8 cellular contexts compared by ENCODE assay signal in genomic region chr2:96866986-96867755, GRCh38. TPM values are rescaled to one million over a fixed set of nuclear protein-coding genes. Genes with fewer than 3 reads are reported as not detected.
A peak's percentile ranks its signal among the peaks of the same experiment; 100 is the strongest.
DNase-seq lines count a peak whose midpoint lies in the region; ATAC-seq lines count a peak whose summit lies in the region.

No MANE protein-coding gene starts in this region.

- peaks cover 37% of the 10 kb centered on the region for H3K36me3 ChIP-seq in iPS DF 6.9 (ENCODE audit: control insufficient read depth, insufficient read depth, low read length)

- H3K4me1 Mint-ChIP-seq in activated CD8-positive, alpha-beta T cell treated with anti-CD3 and anti-CD28 coated beads, Interleukin-2, amount 10 ng/mL, durations not matched to agents 7 days and 5 days (ENCODE audit: low read depth): peaks cover 39% of the 10 kb centered on the region
- H3K4me1 Mint-ChIP-seq in stimulated activated naive CD8-positive, alpha-beta T cell treated with anti-CD3 and anti-CD28 coated beads, Interleukin-15, amount 100 ng/mL, for 72 hours: peaks cover 36% of the 10 kb centered on the region

- POLR2A ChIA-PET in activated CD8-positive, alpha-beta T cell treated with anti-CD3 and anti-CD28 coated beads, Interleukin-2, amount 10 ng/mL, durations not matched to agents 7 days and 5 days (lab: Charles Lee): no interaction called here

- CTCF ChIA-PET in activated CD8-positive, alpha-beta T cell treated with anti-CD3 and anti-CD28 coated beads, Interleukin-2, amount 10 ng/mL, durations not matched to agents 7 days and 5 days (lab: Charles Lee): interaction anchor here (1.1 to 4.0 kb wide), 3 partner anchors 9 to 94 kb away, joined by 3 to 39 read pairs (median 9); partner anchors contain the start of gene ANKRD39

- peak overlapping the region; percentile 86 for H3K27ac Mint-ChIP-seq in activated CD8-positive, alpha-beta T cell treated with anti-CD3 and anti-CD28 coated beads, Interleukin-2, amount 10 ng/mL, durations not matched to agents 7 days and 5 days
- peak overlapping the region; percentile 38 to 92 for H3K27ac Mint-ChIP-seq in stimulated activated naive CD8-positive, alpha-beta T cell treated with anti-CD3 and anti-CD28 coated beads, Interleukin-15, amount 100 ng/mL, for 72 hours

- H3K27ac ChIP-seq in iPS DF 6.9 (ENCODE audit: low read length): no peak overlapping the region

- H3K27me3 Mint-ChIP-seq in activated CD8-positive, alpha-beta T cell treated with anti-CD3 and anti-CD28 coated beads, Interleukin-2, amount 10 ng/mL, durations not matched to agents 7 days and 5 days (ENCODE audit: low read depth): peaks cover 4% of the 10 kb centered on the region
- peaks cover 10% of the 10 kb centered on the region for H3K27me3 Mint-ChIP-seq in stimulated activated naive CD8-positive, alpha-beta T cell treated with anti-CD3 and anti-CD28 coated beads, Interleukin-15, amount 100 ng/mL, for 72 hours

- no peak for ATAC-seq in activated CD8-positive, alpha-beta T cell treated with anti-CD3 and anti-CD28 coated beads, Interleukin-2, amount 10 ng/mL, durations not matched to agents 7 days and 5 days
- ATAC-seq in stimulated activated naive CD8-positive, alpha-beta T cell treated with anti-CD3 and anti-CD28 coated beads, Interleukin-15, amount 100 ng/mL, for 72 hours: no peak
- ATAC-seq in HG03039 (IDR thresholded peaks at IDR 0.05; ENCODE audit: unreplicated experiment): no peak

- H3K4me1 ChIP-seq in iPS DF 6.9 (ENCODE audit: control insufficient read depth, insufficient read depth, low read length): peaks cover 7% of the 10 kb centered on the region; the same call in 1 of the 2 replicates

- no peaks in the 10 kb centered on the region for H3K27me3 ChIP-seq in iPS DF 6.9 (ENCODE audit: control insufficient read depth, insufficient read depth, low read length)

- no CpG with 5 or more reads among the region's 22 CpGs for WGBS in iPS DF 6.9 (ENCODE audit: insufficient coverage, insufficient read length)

- 0 out of 2 replicates have a peak overlapping the region, but pooled peaks have one; percentile 2 for H3K4me3 ChIP-seq in iPS DF 6.9 (ENCODE audit: low read length)

- peak overlapping the region; percentile 78 for H3K4me3 Mint-ChIP-seq in activated CD8-positive, alpha-beta T cell treated with anti-CD3 and anti-CD28 coated beads, Interleukin-2, amount 10 ng/mL, durations not matched to agents 7 days and 5 days
- peak overlapping the region; percentile 92 to 93 for H3K4me3 Mint-ChIP-seq in stimulated activated naive CD8-positive, alpha-beta T cell treated with anti-CD3 and anti-CD28 coated beads, Interleukin-15, amount 100 ng/mL, for 72 hours

- no peaks in the 10 kb centered on the region for H3K9me3 Mint-ChIP-seq in activated CD8-positive, alpha-beta T cell treated with anti-CD3 and anti-CD28 coated beads, Interleukin-2, amount 10 ng/mL, durations not matched to agents 7 days and 5 days (ENCODE audit: insufficient read depth)
- H3K9me3 Mint-ChIP-seq in stimulated activated naive CD8-positive, alpha-beta T cell treated with anti-CD3 and anti-CD28 coated beads, Interleukin-15, amount 100 ng/mL, for 72 hours: no peaks in the 10 kb centered on the region

- peak; percentile 10 for DNase-seq in DMS79 treated with DMSO at 0.1 percent for 48 hours (lab: John Stamatoyannopoulos, UW)
- DNase-seq in DMS79 (lab: John Stamatoyannopoulos, UW): no peak
- DNase-seq in activated CD8-positive, alpha-beta T cell treated with anti-CD3 and anti-CD28 coated beads, Interleukin-2, amount 10 ng/mL, durations not matched to agents 7 days and 5 days: no peak
- DNase-seq in iPS DF 6.9 (ENCODE audit: low read depth, low spot score): no peak
- no peak for DNase-seq in stimulated activated naive CD8-positive, alpha-beta T cell treated with anti-CD3 and anti-CD28 coated beads, Interleukin-15, amount 100 ng/mL, for 72 hours
- no peak for DNase-seq in retina
- DNase-seq in NCI-H345 treated with DMSO at 0.1 percent for 48 hours (lab: John Stamatoyannopoulos, UW; ENCODE audit: unreplicated experiment): no peak

- peaks cover 20% of the 10 kb centered on the region for H3K36me3 Mint-ChIP-seq in activated CD8-positive, alpha-beta T cell treated with anti-CD3 and anti-CD28 coated beads, Interleukin-2, amount 10 ng/mL, durations not matched to agents 7 days and 5 days (ENCODE audit: low read depth)

- H3K9me3 ChIP-seq in iPS DF 6.9 (ENCODE audit: control insufficient read depth, insufficient read depth, low read length): no peaks in the 10 kb centered on the region

RNA-seq across cellular contexts. Expression of gene SEMA4C, which starts 2.7 kb away (rescaled TPM):
- total RNA-seq in activated CD8-positive, alpha-beta T cell treated with anti-CD3 and anti-CD28 coated beads, Interleukin-2, amount 10 ng/mL, durations not matched to agents 7 days and 5 days: 10 to 100 TPM; 21.0 to 24.5 TPM

RNA-seq across cellular contexts. Expression of gene ANKRD39, which starts 9.4 kb away (rescaled TPM):
- 10 to 100 TPM; 35.4 to 36.7 TPM for total RNA-seq in activated CD8-positive, alpha-beta T cell treated with anti-CD3 and anti-CD28 coated beads, Interleukin-2, amount 10 ng/mL, durations not matched to agents 7 days and 5 days

RNA-seq across cellular contexts. Expression of gene ANKRD23, which starts 23.4 kb away (rescaled TPM):
- total RNA-seq in activated CD8-positive, alpha-beta T cell treated with anti-CD3 and anti-CD28 coated beads, Interleukin-2, amount 10 ng/mL, durations not matched to agents 7 days and 5 days: 10 to 100 TPM; 12.6 to 17.2 TPM

RNA-seq across cellular contexts. Expression of gene CNNM3, which starts 51.1 kb away (rescaled TPM):
- total RNA-seq in activated CD8-positive, alpha-beta T cell treated with anti-CD3 and anti-CD28 coated beads, Interleukin-2, amount 10 ng/mL, durations not matched to agents 7 days and 5 days: 10 to 100 TPM; 28.1 to 29.9 TPM
